ENCODE assay signal across 10 cellular contexts in the genomic region with DNA sequence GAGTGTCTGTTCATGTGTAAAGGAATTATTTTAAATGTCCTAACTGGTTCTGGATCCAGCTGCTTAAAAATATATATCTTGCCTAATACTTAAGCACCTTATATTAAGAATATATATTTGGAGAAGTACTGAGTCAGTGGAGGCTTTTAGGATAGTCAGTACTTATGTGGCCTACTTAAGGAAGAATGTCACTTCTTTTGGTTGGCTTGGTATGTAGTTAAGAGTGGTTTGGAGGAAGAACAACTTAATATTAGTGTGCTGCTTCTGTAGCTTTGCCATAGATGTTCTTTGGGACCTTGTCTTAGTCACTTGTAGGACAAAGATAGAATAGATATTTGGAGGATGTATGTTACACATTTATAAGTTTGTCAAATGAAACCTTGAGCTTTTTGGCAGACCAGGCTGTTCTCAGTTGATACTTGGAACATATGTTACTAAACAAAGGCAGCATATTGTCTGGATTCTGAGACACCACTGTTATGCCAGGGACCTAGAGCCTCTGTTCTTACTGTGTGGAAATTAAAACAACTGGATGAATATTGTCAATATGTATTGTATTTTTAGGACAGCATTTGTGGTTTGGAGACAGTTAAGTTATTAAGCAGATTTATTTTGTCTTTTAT. TPM values are rescaled to one million over a fixed set of nuclear protein-coding genes. Genes with fewer than 3 reads are reported as not detected.
DNase-seq lines count a peak whose midpoint lies in the region; ATAC-seq and TF ChIP-seq lines count a peak whose summit lies in the region.
"Had no signal": no experiment of that assay in that cellular context is flagged by ENCODE, and none has a peak within 500 bp of the region (broad histone marks: within the 10 kb centered on the region; RNA-seq: fewer than 3 reads in every experiment).

No MANE protein-coding gene starts in this region.

- in situ Hi-C loops in gastrocnemius medialis (cut with MboI; ENCODE audit: low sequenced_read_pairs in 4 of 4) = loop anchor here in 1 of 4 donors (25.0 kb wide), 1 partner anchor 425 kb away; no protein-coding TSS in a partner anchor

- H3F3A ChIP-seq in DOHH2 (ENCODE audit: control insufficient read depth, insufficient read depth) = no peaks in the 10 kb centered on the region

- no peaks in the 10 kb centered on the region for H3K9me2 ChIP-seq in DOHH2 (replicated peaks; ENCODE audit: control insufficient read depth, low read length)

- TF ChIP-seq POLR2A in gastrocnemius medialis (IDR thresholded peaks at IDR 0.05) (no peak), right lobe of liver (IDR thresholded peaks at IDR 0.05) (no peak)

- H3K4me3 ChIP-seq in DOHH2 (ENCODE audit: low read length) (no peak overlapping the region), dorsolateral prefrontal cortex (peak overlapping the region in 4 of 59 donors; percentile 0 to 17 (median 7)), gastrocnemius medialis (peak overlapping the region in 3 of 4 donors; percentile 10 to 21 (median 12)), right lobe of liver (no peak overlapping the region)
- H3K4me3 ChIP-seq: Peyer's patch had no signal

- peak; percentile 49 for DNase-seq in NCI-H2171 (lab: John Stamatoyannopoulos, UW)
- no peak for DNase-seq in dorsolateral prefrontal cortex
- DNase-seq in gastrocnemius medialis = no peak
- DNase-seq in HT-29 (ENCODE audit: low spot score) = no peak
- no peak for DNase-seq in right lobe of liver
- DNase-seq: activated naive CD4-positive, alpha-beta T cell treated with Interleukin-2 at 50 U/mL for 16 hours; Peyer's patch had no signal

- peaks cover 36% of the 10 kb centered on the region for H3K4me1 ChIP-seq in DOHH2 (ENCODE audit: control insufficient read depth, low read length)
- H3K4me1 ChIP-seq in gastrocnemius medialis = peaks cover 62 to 71% of the 10 kb centered on the region in 2 donors
- peaks cover 0 to 48% (median 18%) of the 10 kb centered on the region in 4 donors for H3K4me1 ChIP-seq in right lobe of liver

- peaks cover 97% of the 10 kb centered on the region for H3K79me2 ChIP-seq in DOHH2 (ENCODE audit: control insufficient read depth, low read length)

- no peaks in the 10 kb centered on the region for H3K9me3 ChIP-seq in DOHH2 (ENCODE audit: control insufficient read depth, insufficient read depth, low read length)
- no peaks in the 10 kb centered on the region for H3K9me3 ChIP-seq in gastrocnemius medialis
- H3K9me3 ChIP-seq in right lobe of liver = no peaks in the 10 kb centered on the region
- H3K9me3 ChIP-seq: Peyer's patch had no signal

- H4K20me1 ChIP-seq in DOHH2 (ENCODE audit: control insufficient read depth, insufficient read depth, low read depth, low read length) = peaks cover 10% of the 10 kb centered on the region; the same call in 1 of the 2 replicates

- H3K27me3 ChIP-seq in DOHH2 (ENCODE audit: control insufficient read depth, low read length) (no peaks in the 10 kb centered on the region), dorsolateral prefrontal cortex (no peaks in the 10 kb centered on the region), gastrocnemius medialis (no peaks in the 10 kb centered on the region), right lobe of liver (no peaks in the 10 kb centered on the region)
- H3K27me3 ChIP-seq: Peyer's patch had no signal

- TF ChIP-seq CTCF in DOHH2 (IDR thresholded peaks at IDR 0.05; ENCODE audit: low read depth, low read length, poor library complexity, severe bottlenecking) (no peak), dorsolateral prefrontal cortex (IDR thresholded peaks at IDR 0.05 in 54 of 56, conservative IDR thresholded peaks at IDR 0.05 in 2 of 56; ENCODE audit: low read depth in 1 of 56, partially characterized antibody in 56 of 56) (no peak), gastrocnemius medialis (IDR thresholded peaks at IDR 0.05 in 4 of 5, conservative IDR thresholded peaks at IDR 0.05 in 1 of 5) (no peak), right lobe of liver (IDR thresholded peaks at IDR 0.05) (no peak)

- H3K36me3 ChIP-seq in DOHH2 (ENCODE audit: control insufficient read depth, low read length) = peaks cover 7% of the 10 kb centered on the region; the same call in 1 of the 2 replicates
- no peaks in the 10 kb centered on the region for H3K36me3 ChIP-seq in gastrocnemius medialis
- H3K36me3 ChIP-seq in right lobe of liver = no peaks in the 10 kb centered on the region
- H3K36me3 ChIP-seq: Peyer's patch had no signal

- intact Hi-C loops in dorsolateral prefrontal cortex (cut with DNase I) = no loop called here
- intact Hi-C loops in gastrocnemius medialis (cut with DNase I; ENCODE audit: low total_unique reads) = no loop called here
- intact Hi-C loops in right lobe of liver (cut with DNase I) = no loop called here

- H3K27ac ChIP-seq in DOHH2 (ENCODE audit: low read depth, low read length) (no peak overlapping the region), dorsolateral prefrontal cortex (peak overlapping the region in 34 of 59 donors; percentile 3 to 65 (median 32)), gastrocnemius medialis (peak overlapping the region; percentile 97 to 100 (median 100)), right lobe of liver (peak overlapping the region in 1 of 3 donors; percentile 17)

- H3K4me2 ChIP-seq in DOHH2 (ENCODE audit: low read length) = 0 out of 2 replicates have a peak overlapping the region, but pooled peaks have one; percentile 11

- ATAC-seq in gastrocnemius medialis = no peak
- no peak for ATAC-seq in activated CD4-positive, CD25-positive, alpha-beta regulatory T cell treated with anti-CD3 and anti-CD28 coated beads, Interleukin-2, amount 50 U/mL, for 24 hours
- no peak for ATAC-seq in right lobe of liver
- no peak for ATAC-seq in GM19324 (IDR thresholded peaks at IDR 0.05; ENCODE audit: low FRiP score, unreplicated experiment)

RNA-seq across cellular contexts. Expression of gene HIPK3, which starts 4.9 kb away (rescaled TPM):
- total RNA-seq in dorsolateral prefrontal cortex = 100 to 1,000 TPM in 117 of 120 experiments, 10 to 100 TPM in 3; 92.0 to 211 (median 126) TPM
- total RNA-seq in gastrocnemius medialis = 100 to 1,000 TPM in 2 of 4 donors, 10 to 100 TPM in 2; 85.2 to 283 (median 126) TPM
- total RNA-seq in HT-29 (2014; rRNA removed; shearing (Covaris generic)) = 27.2 and 31.1 TPM in 2 replicates
- 10 to 100 TPM; 33.3 to 56.4 (median 38.1) TPM for total RNA-seq in right lobe of liver

Comparison
In these comparisons a context has a peak if more than half of its experiments do, and no peak if none do; other contexts are left out.
1. H3K4me3 ChIP-seq: peak in gastrocnemius medialis (3 of 4); none in DOHH2 (single experiment) and right lobe of liver (0 of 3).